ENCODE assay signal across 32 cellular contexts in the genomic region with DNA sequence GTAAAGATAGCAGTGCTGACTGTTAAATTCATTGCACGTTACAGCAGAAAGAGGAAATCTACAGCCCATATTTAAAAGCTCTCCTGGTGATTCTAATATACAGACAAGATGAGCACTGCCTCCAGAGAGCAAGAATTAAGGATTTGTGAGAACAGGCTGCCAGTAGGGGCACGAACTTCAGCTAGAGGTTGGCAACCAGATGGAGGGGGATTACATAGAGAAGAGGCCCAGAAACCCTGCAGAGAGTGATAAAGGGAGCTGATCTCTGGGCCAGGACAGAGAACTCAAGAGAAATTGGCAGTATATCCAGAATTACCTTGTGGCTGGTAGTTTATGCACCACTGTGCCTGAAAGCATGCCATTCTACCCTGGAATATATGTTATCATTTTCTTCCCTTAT.
"Had no signal": no experiment of that assay in that cellular context is flagged by ENCODE, and none has a peak within 500 bp of the region (broad histone marks: within the 10 kb centered on the region; RNA-seq: fewer than 3 reads in every experiment).

No MANE protein-coding gene starts in this region.

- H3K27ac ChIP-seq: adrenal gland, body of pancreas, breast epithelium, SJSA1 had no signal

- FAIRE-seq: astrocyte, TTC549 had no signal

- H3K9me3 ChIP-seq: adrenal gland, breast epithelium, MG63, SJSA1, SK-N-SH had no signal

- DNase-seq: activated B cell treated with CpG ODN at 0.5 μM for 24 hours; activated CD4-positive, alpha-beta memory T cell treated with anti-CD3 and anti-CD28 coated beads for 36 hours; activated CD4-positive, alpha-beta T cell treated with anti-CD3 and anti-CD28 coated beads for 4 hours; activated CD4-positive, alpha-beta T cell treated with anti-CD3 and anti-CD28 coated beads, Interleukin-2, amount 50 U/mL, for 1 hour; activated CD4-positive, CD25-positive, alpha-beta regulatory T cell treated with anti-CD3 and anti-CD28 coated beads, Interleukin-2, amount 50 U/mL, for 72 hours; activated CD8-positive, alpha-beta memory T cell treated with anti-CD3 and anti-CD28 coated beads, Interleukin-2, amount 50 U/mL, for 4 hours; activated gamma-delta T cell treated with Interleukin-2 at 50 U/mL for 16 hours; activated naive CD4-positive, alpha-beta T cell treated with anti-CD3 and anti-CD28 coated beads for 36 hours; activated T-cell treated with anti-CD3 and anti-CD28 coated beads for 4 hours; activated T-cell treated with anti-CD3 and anti-CD28 coated beads, Interleukin-2, amount 50 U/mL, for 4 hours; adrenal gland; body of pancreas; Kasumi-1; KG1; MG63; NCI-H1048; NCI-H1417; NCI-H146; NCI-H187 treated with DMSO at 0.1 percent for 48 hours; NCI-H2081; NCI-H2171 treated with DMSO at 0.1 percent for 48 hours; NCI-H2227 treated with DMSO at 0.1 percent for 48 hours; NCI-H526; NCI-H774; SHP77; SK-N-SH had no signal

- H3K9ac ChIP-seq: SK-N-SH had no signal

- H3K4me3 ChIP-seq: adrenal gland, body of pancreas, breast epithelium, MG63, SJSA1 had no signal

- ATAC-seq: activated naive CD4-positive, alpha-beta T cell treated with anti-CD3 and anti-CD28 coated beads, Interleukin-2, amount 50 U/mL, for 72 hours; activated T-cell treated with anti-CD3 and anti-CD28 coated beads, Interleukin-2, amount 50 U/mL, for 4 hours; body of pancreas; Panc1 had no signal

- H3K36me3 ChIP-seq: adrenal gland, breast epithelium, MG63, SJSA1 had no signal

- H3K4me2 ChIP-seq: SK-N-SH had no signal

- H3K4me1 ChIP-seq: adrenal gland, body of pancreas, breast epithelium, SJSA1 had no signal

- H3K27me3 ChIP-seq: adrenal gland, body of pancreas, breast epithelium, MG63, SJSA1 had no signal
